20 cellular contexts compared by ENCODE assay signal in genomic region chr16:75089486-75090202, GRCh38. TPM values are rescaled to one million over a fixed set of nuclear protein-coding genes. Genes with fewer than 3 reads are reported as not detected.
DNase-seq lines count a peak whose midpoint lies in the region; ATAC-seq and TF ChIP-seq lines count a peak whose summit lies in the region.
"Had no signal": no experiment of that assay in that cellular context is flagged by ENCODE, and none has a peak within 500 bp of the region (broad histone marks: within the 10 kb centered on the region; RNA-seq: fewer than 3 reads in every experiment).

No MANE protein-coding gene starts in this region.

- H3K27ac Mint-ChIP-seq in activated naive CD4-positive, alpha-beta T cell treated with anti-CD3 and anti-CD28 coated beads, Interleukin-2, amount 50 U/mL, for 72 hours, result peak overlapping the region in 1 of 2 donors; percentile 19
- no peak overlapping the region for H3K27ac Mint-ChIP-seq in chondrocyte (ENCODE audit: unreplicated experiment)
- peak overlapping the region; percentile 52 for H3K27ac Mint-ChIP-seq in stimulated activated effector memory CD8-positive, alpha-beta T cell treated with anti-CD3 and anti-CD28 coated beads, Interleukin-12 subunit alpha, Interleukin-12 subunit beta, amount 100 ng/mL, for 72 hours
- H3K27ac Mint-ChIP-seq: memory B cell; naive thymus-derived CD4-positive, alpha-beta T cell had no signal

- H3K9me3 Mint-ChIP-seq in activated naive CD4-positive, alpha-beta T cell treated with anti-CD3 and anti-CD28 coated beads, Interleukin-2, amount 50 U/mL, for 72 hours, result peaks cover 0 to 4% of the 10 kb centered on the region in 2 donors
- no peaks in the 10 kb centered on the region for H3K9me3 Mint-ChIP-seq in chondrocyte (ENCODE audit: low read depth)
- H3K9me3 Mint-ChIP-seq in stimulated activated effector memory CD8-positive, alpha-beta T cell treated with anti-CD3 and anti-CD28 coated beads, Interleukin-12 subunit alpha, Interleukin-12 subunit beta, amount 100 ng/mL, for 72 hours, result no peaks in the 10 kb centered on the region

- DNase-seq in activated naive CD4-positive, alpha-beta T cell treated with anti-CD3 and anti-CD28 coated beads, Interleukin-2, amount 50 U/mL, for 72 hours (ENCODE audit: low spot score in 2 of 2), result no peak
- DNase-seq in activated naive CD4-positive, alpha-beta T cell treated with anti-CD3 and anti-CD28 coated beads, Interleukin-2, amount 50 U/mL, for 16 hours, result no peak
- DNase-seq in chondrocyte (ENCODE audit: low spot score), result peak; percentile 41
- DNase-seq in stimulated activated effector memory CD8-positive, alpha-beta T cell treated with anti-CD3 and anti-CD28 coated beads, Interleukin-12 subunit alpha, Interleukin-12 subunit beta, amount 100 ng/mL, for 72 hours (ENCODE audit: low spot score in 2 of 2), result no peak
- DNase-seq in dedifferentiated amniotic fluid mesenchymal stem cell (ENCODE audit: extremely low spot score), result no peak
- no peak for DNase-seq in NCI-H2081 (lab: John Stamatoyannopoulos, UW)
- DNase-seq: activated CD4-positive, CD25-positive, alpha-beta regulatory T cell; activated gamma-delta T cell; dorsolateral prefrontal cortex; MM.1S; naive thymus-derived CD4-positive, alpha-beta T cell; NCI-H2029 treated with DMSO at 0.1 percent for 48 hours; NCI-H510A; NK-92 treated with Interleukin-12 subunit alpha and Interleukin-12 subunit beta, amount 100 ng/mL, for 24 hours; spleen; stimulated activated CD4-positive, alpha-beta T cell treated with anti-CD3 and anti-CD28 coated beads, Interleukin-4, amount 100 ng/mL, for 4 hours had no signal

- H3K36me3 Mint-ChIP-seq in activated naive CD4-positive, alpha-beta T cell treated with anti-CD3 and anti-CD28 coated beads, Interleukin-2, amount 50 U/mL, for 72 hours, result peaks cover 4 to 8% of the 10 kb centered on the region in 2 donors
- H3K36me3 Mint-ChIP-seq in chondrocyte (ENCODE audit: low read depth), result no peaks in the 10 kb centered on the region
- H3K36me3 Mint-ChIP-seq in stimulated activated effector memory CD8-positive, alpha-beta T cell treated with anti-CD3 and anti-CD28 coated beads, Interleukin-12 subunit alpha, Interleukin-12 subunit beta, amount 100 ng/mL, for 72 hours, result peaks cover 7% of the 10 kb centered on the region

- no peaks in the 10 kb centered on the region for H3K27me3 Mint-ChIP-seq in chondrocyte (ENCODE audit: low read depth)
- H3K27me3 Mint-ChIP-seq: naive thymus-derived CD4-positive, alpha-beta T cell had no signal

- TF ChIP-seq CTCF in chondrocyte (IDR thresholded peaks at IDR 0.05), result no peak

- ATAC-seq in activated naive CD4-positive, alpha-beta T cell treated with anti-CD3 and anti-CD28 coated beads, Interleukin-2, amount 50 U/mL, for 72 hours, result peak; percentile 62 to 63
- ATAC-seq in HG02759 (IDR thresholded peaks at IDR 0.05; ENCODE audit: unreplicated experiment) (peak; percentile 42), HG02678 (IDR thresholded peaks at IDR 0.05; ENCODE audit: unreplicated experiment) (no peak)
- peak; percentile 42 for ATAC-seq in stimulated activated effector memory CD8-positive, alpha-beta T cell treated with anti-CD3 and anti-CD28 coated beads, Interleukin-12 subunit alpha, Interleukin-12 subunit beta, amount 100 ng/mL, for 72 hours
- ATAC-seq: gastroesophageal sphincter; naive thymus-derived CD4-positive, alpha-beta T cell had no signal

- peaks cover 28% of the 10 kb centered on the region for H3K4me1 Mint-ChIP-seq in chondrocyte (ENCODE audit: low read depth)
- peaks cover 12% of the 10 kb centered on the region for H3K4me1 Mint-ChIP-seq in stimulated activated effector memory CD8-positive, alpha-beta T cell treated with anti-CD3 and anti-CD28 coated beads, Interleukin-12 subunit alpha, Interleukin-12 subunit beta, amount 100 ng/mL, for 72 hours
- H3K4me1 Mint-ChIP-seq: memory B cell had no signal

- H3K4me3 Mint-ChIP-seq in chondrocyte (ENCODE audit: unreplicated experiment), result no peak overlapping the region
- H3K4me3 Mint-ChIP-seq in stimulated activated effector memory CD8-positive, alpha-beta T cell treated with anti-CD3 and anti-CD28 coated beads, Interleukin-12 subunit alpha, Interleukin-12 subunit beta, amount 100 ng/mL, for 72 hours, result no peak overlapping the region
- H3K4me3 Mint-ChIP-seq: memory B cell; naive thymus-derived CD4-positive, alpha-beta T cell had no signal

RNA-seq across cellular contexts. Expression of gene LDHD, which starts 26.9 kb away (rescaled TPM):
- under 1 TPM; 0.64 to 0.82 TPM for total RNA-seq in activated naive CD4-positive, alpha-beta T cell treated with anti-CD3 and anti-CD28 coated beads, Interleukin-2, amount 50 U/mL, for 72 hours
- total RNA-seq in chondrocyte, result 2.3 to 2.7 TPM (median 2.6 TPM) in 3 replicates

RNA-seq across cellular contexts. Expression of gene ZFP1, which starts 58.7 kb away (rescaled TPM):
- 10 to 100 TPM; 13.4 to 13.5 TPM for total RNA-seq in activated naive CD4-positive, alpha-beta T cell treated with anti-CD3 and anti-CD28 coated beads, Interleukin-2, amount 50 U/mL, for 72 hours
- total RNA-seq in chondrocyte, result 11.4 to 15.3 TPM (median 14.1 TPM) in 3 replicates
